ENCODE assay signal across 27 cellular contexts in genomic region chr18:26040051-26040656, GRCh38. TPM values are rescaled to one million over a fixed set of nuclear protein-coding genes. Genes with fewer than 3 reads are reported as not detected.
DNase-seq lines count a peak whose midpoint lies in the region; ATAC-seq and TF ChIP-seq lines count a peak whose summit lies in the region.
"Had no signal": no experiment of that assay in that cellular context is flagged by ENCODE, and none has a peak within 500 bp of the region (broad histone marks: within the 10 kb centered on the region; RNA-seq: fewer than 3 reads in every experiment).

No MANE protein-coding gene starts in this region.

- POLR2A ChIA-PET in MCF 10A (lab: Yijun Ruan, JAX): interaction anchor here (0.6 to 2.0 kb wide), 4 partner anchors 12 to 50 kb away, joined by 3 to 7 read pairs (median 4); partner anchors contain the start of gene SS18
- POLR2A ChIA-PET in WTC11 (lab: Charles Lee): no interaction called here

- no peak for TF ChIP-seq POLR2A in breast epithelium (IDR thresholded peaks at IDR 0.05)

- peaks cover 20% of the 10 kb centered on the region for H3K4me1 Mint-ChIP-seq in MCF 10A (ENCODE audit: insufficient read depth, unreplicated experiment)
- peaks cover 28% of the 10 kb centered on the region for H3K4me1 Mint-ChIP-seq in WTC11
- peaks cover 3 to 15% of the 10 kb centered on the region in 2 donors for H3K4me1 Mint-ChIP-seq in stimulated activated naive B cell treated with anti-CD40 and anti-IgM and Interleukin-4, amounts not matched to agents 10 μg/mL and 1 μg/mL and 100 μg/mL, for 72 hours
- H3K4me1 Mint-ChIP-seq: nephron progenitor cell had no signal

- TF ChIP-seq CTCF in MCF 10A (IDR thresholded peaks at IDR 0.05; ENCODE audit: unreplicated experiment): no peak
- no peak for TF ChIP-seq CTCF in breast epithelium (IDR thresholded peaks at IDR 0.05)
- no peak for TF ChIP-seq CTCF in WTC11 (IDR thresholded peaks at IDR 0.05)
- no peak for TF ChIP-seq CTCF in foreskin keratinocyte (conservative IDR thresholded peaks at IDR 0.05)
- TF ChIP-seq CTCF in coronary artery (IDR thresholded peaks at IDR 0.05): no peak

- H3K9me3 Mint-ChIP-seq in MCF 10A (ENCODE audit: unreplicated experiment): no peaks in the 10 kb centered on the region
- H3K9me3 Mint-ChIP-seq in WTC11: peaks cover 5% of the 10 kb centered on the region
- peaks cover 4% of the 10 kb centered on the region in 2 donors for H3K9me3 Mint-ChIP-seq in stimulated activated naive B cell treated with anti-CD40 and anti-IgM and Interleukin-4, amounts not matched to agents 10 μg/mL and 1 μg/mL and 100 μg/mL, for 72 hours
- H3K9me3 Mint-ChIP-seq: activated naive CD4-positive, alpha-beta T cell treated with anti-CD3 and anti-CD28 coated beads for 36 hours; nephron progenitor cell had no signal

- ATAC-seq in WTC11 (no peak), foreskin keratinocyte (peak; percentile 96), HG03571 (IDR thresholded peaks at IDR 0.05; ENCODE audit: unreplicated experiment) (no peak)
- no peak for ATAC-seq in stimulated activated naive B cell treated with anti-CD40 and anti-IgM and Interleukin-4, amounts not matched to agents 10 μg/mL and 1 μg/mL and 100 μg/mL, for 72 hours (replicated peaks)
- ATAC-seq: activated T-cell treated with anti-CD3 and anti-CD28 coated beads, Interleukin-2, amount 50 U/mL, for 72 hours; right lobe of liver; Right ventricle myocardium inferior had no signal

- H3K36me3 Mint-ChIP-seq in MCF 10A (ENCODE audit: insufficient read depth, unreplicated experiment): peaks cover 32% of the 10 kb centered on the region
- peaks cover 19% of the 10 kb centered on the region for H3K36me3 Mint-ChIP-seq in WTC11
- H3K36me3 Mint-ChIP-seq in stimulated activated naive B cell treated with anti-CD40 and anti-IgM and Interleukin-4, amounts not matched to agents 10 μg/mL and 1 μg/mL and 100 μg/mL, for 72 hours: peaks cover 17 to 30% of the 10 kb centered on the region in 2 donors

- H3K27ac ChIP-seq in breast epithelium (no peak overlapping the region), foreskin keratinocyte (peak overlapping the region; percentile 55), coronary artery (no peak overlapping the region)
- H3K27ac ChIP-seq: 22Rv1, esophagus squamous epithelium, HL-60, parathyroid adenoma, right lobe of liver had no signal

- DNase-seq in MCF 10A (ENCODE audit: unreplicated experiment): peak; percentile 14
- no peak for DNase-seq in breast epithelium (ENCODE audit: low spot score in 2 of 2)
- no peak for DNase-seq in WTC11 (ENCODE audit: low spot score)
- DNase-seq in foreskin keratinocyte: peak; percentile 60 to 81
- no peak for DNase-seq in stimulated activated naive B cell treated with anti-CD40 and anti-IgM and Interleukin-4, amounts not matched to agents 10 μg/mL and 1 μg/mL and 100 μg/mL, for 72 hours
- no peak for DNase-seq in coronary artery (ENCODE audit: low spot score)
- DNase-seq in activated CD8-positive, alpha-beta memory T cell treated with anti-CD3 and anti-CD28 coated beads for 24 hours: no peak
- DNase-seq: activated CD4-positive, CD25-positive, alpha-beta regulatory T cell treated with anti-CD3 and anti-CD28 coated beads, Interleukin-2, amount 50 U/mL, for 72 hours; activated naive CD4-positive, alpha-beta T cell treated with anti-CD3 and anti-CD28 coated beads for 36 hours; activated T-cell treated with anti-CD3 and anti-CD28 coated beads, Interleukin-2, amount 50 U/mL, for 72 hours; central memory CD4-positive, alpha-beta T cell; DMS79 treated with DMSO at 0.1 percent for 48 hours; esophagus squamous epithelium; GOT3; kidney glomerular epithelial cell; MG63; NCI-H1436; NCI-H524; nephron progenitor cell; right lobe of liver; stimulated activated CD4-positive, alpha-beta T cell treated with anti-CD3 and anti-CD28 coated beads, Interleukin-15, amount 100 ng/mL, for 24 hours; trophoblast cell had no signal

- no peaks in the 10 kb centered on the region for H3K36me3 ChIP-seq in breast epithelium

- H3K27me3 Mint-ChIP-seq in MCF 10A (ENCODE audit: insufficient read depth, unreplicated experiment): no peaks in the 10 kb centered on the region
- H3K27me3 Mint-ChIP-seq in WTC11 (ENCODE audit: low read depth): no peaks in the 10 kb centered on the region
- H3K27me3 Mint-ChIP-seq in stimulated activated naive B cell treated with anti-CD40 and anti-IgM and Interleukin-4, amounts not matched to agents 10 μg/mL and 1 μg/mL and 100 μg/mL, for 72 hours: no peaks in the 10 kb centered on the region

- CTCF ChIA-PET in MCF 10A (lab: Yijun Ruan, JAX): interaction anchor here (0.6 to 1.2 kb wide), 4 partner anchors 14 to 344 kb away, joined by 3 to 4 read pairs (median 3); no protein-coding TSS in a partner anchor
- CTCF ChIA-PET in WTC11 (lab: Charles Lee): no interaction called here

- intact Hi-C loops in MCF 10A (cut with micrococcal nuclease) (no loop called here), breast epithelium (cut with DNase I; ENCODE audit: low total_unique reads) (no loop called here)

- no peaks in the 10 kb centered on the region for H3K9me3 ChIP-seq in breast epithelium
- H3K9me3 ChIP-seq: esophagus squamous epithelium, MG63, right lobe of liver had no signal

- H3K4me3 Mint-ChIP-seq in MCF 10A (ENCODE audit: unreplicated experiment) (no peak overlapping the region), WTC11 (no peak overlapping the region)
- no peak overlapping the region for H3K4me3 Mint-ChIP-seq in stimulated activated naive B cell treated with anti-CD40 and anti-IgM and Interleukin-4, amounts not matched to agents 10 μg/mL and 1 μg/mL and 100 μg/mL, for 72 hours
- H3K4me3 Mint-ChIP-seq: activated naive CD4-positive, alpha-beta T cell treated with anti-CD3 and anti-CD28 coated beads for 36 hours; activated T-cell treated with anti-CD3 and anti-CD28 coated beads, Interleukin-2, amount 50 U/mL, for 72 hours; nephron progenitor cell had no signal

- H3K27me3 ChIP-seq in breast epithelium: no peaks in the 10 kb centered on the region
- H3K27me3 ChIP-seq in foreskin keratinocyte: no peaks in the 10 kb centered on the region
- H3K27me3 ChIP-seq: esophagus squamous epithelium, MG63, right lobe of liver had no signal

- no TSS peak for BruUV-seq in MCF 10A (replicated peaks; lab: Mats Ljungman, UMichigan)

- H3K27ac Mint-ChIP-seq in MCF 10A (ENCODE audit: low read depth, unreplicated experiment) (no peak overlapping the region), WTC11 (peak overlapping the region; percentile 84; the same call in 1 of the 2 replicates)
- peak overlapping the region; percentile 25 for H3K27ac Mint-ChIP-seq in stimulated activated naive B cell treated with anti-CD40 and anti-IgM and Interleukin-4, amounts not matched to agents 10 μg/mL and 1 μg/mL and 100 μg/mL, for 72 hours
- H3K27ac Mint-ChIP-seq: activated naive CD4-positive, alpha-beta T cell treated with anti-CD3 and anti-CD28 coated beads for 36 hours had no signal

- no peak overlapping the region for H3K4me3 ChIP-seq in breast epithelium
- H3K4me3 ChIP-seq in coronary artery: no peak overlapping the region
- H3K4me3 ChIP-seq: esophagus squamous epithelium, MG63, right lobe of liver had no signal

- H3K4me1 ChIP-seq in breast epithelium (no peaks in the 10 kb centered on the region), foreskin keratinocyte (peaks cover 10% of the 10 kb centered on the region)
- H3K4me1 ChIP-seq: parathyroid adenoma had no signal

TF ChIP-seq in WTC11, 78 proteins besides CTCF, POLR2A, EP300 and RAD21 (continues in another document):
- TF ChIP-seq CBFB (CRISPR knock-in tag; IDR thresholded peaks at IDR 0.05; ENCODE audit: low read depth) (no peak), JAZF1 (CRISPR knock-in tag; IDR thresholded peaks at IDR 0.05) (no peak), TEAD1 (CRISPR knock-in tag; IDR thresholded peaks at IDR 0.05) (no peak), ZNF138 (CRISPR knock-in tag; conservative IDR thresholded peaks at IDR 0.05) (no peak)
- TF ChIP-seq, protein P1, sequence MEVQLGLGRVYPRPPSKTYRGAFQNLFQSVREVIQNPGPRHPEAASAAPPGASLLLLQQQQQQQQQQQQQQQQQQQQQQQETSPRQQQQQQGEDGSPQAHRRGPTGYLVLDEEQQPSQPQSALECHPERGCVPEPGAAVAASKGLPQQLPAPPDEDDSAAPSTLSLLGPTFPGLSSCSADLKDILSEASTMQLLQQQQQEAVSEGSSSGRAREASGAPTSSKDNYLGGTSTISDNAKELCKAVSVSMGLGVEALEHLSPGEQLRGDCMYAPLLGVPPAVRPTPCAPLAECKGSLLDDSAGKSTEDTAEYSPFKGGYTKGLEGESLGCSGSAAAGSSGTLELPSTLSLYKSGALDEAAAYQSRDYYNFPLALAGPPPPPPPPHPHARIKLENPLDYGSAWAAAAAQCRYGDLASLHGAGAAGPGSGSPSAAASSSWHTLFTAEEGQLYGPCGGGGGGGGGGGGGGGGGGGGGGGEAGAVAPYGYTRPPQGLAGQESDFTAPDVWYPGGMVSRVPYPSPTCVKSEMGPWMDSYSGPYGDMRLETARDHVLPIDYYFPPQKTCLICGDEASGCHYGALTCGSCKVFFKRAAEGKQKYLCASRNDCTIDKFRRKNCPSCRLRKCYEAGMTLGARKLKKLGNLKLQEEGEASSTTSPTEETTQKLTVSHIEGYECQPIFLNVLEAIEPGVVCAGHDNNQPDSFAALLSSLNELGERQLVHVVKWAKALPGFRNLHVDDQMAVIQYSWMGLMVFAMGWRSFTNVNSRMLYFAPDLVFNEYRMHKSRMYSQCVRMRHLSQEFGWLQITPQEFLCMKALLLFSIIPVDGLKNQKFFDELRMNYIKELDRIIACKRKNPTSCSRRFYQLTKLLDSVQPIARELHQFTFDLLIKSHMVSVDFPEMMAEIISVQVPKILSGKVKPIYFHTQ (CRISPR knock-in tag; IDR thresholded peaks at IDR 0.05): no peak
- TF ChIP-seq, protein P2, sequence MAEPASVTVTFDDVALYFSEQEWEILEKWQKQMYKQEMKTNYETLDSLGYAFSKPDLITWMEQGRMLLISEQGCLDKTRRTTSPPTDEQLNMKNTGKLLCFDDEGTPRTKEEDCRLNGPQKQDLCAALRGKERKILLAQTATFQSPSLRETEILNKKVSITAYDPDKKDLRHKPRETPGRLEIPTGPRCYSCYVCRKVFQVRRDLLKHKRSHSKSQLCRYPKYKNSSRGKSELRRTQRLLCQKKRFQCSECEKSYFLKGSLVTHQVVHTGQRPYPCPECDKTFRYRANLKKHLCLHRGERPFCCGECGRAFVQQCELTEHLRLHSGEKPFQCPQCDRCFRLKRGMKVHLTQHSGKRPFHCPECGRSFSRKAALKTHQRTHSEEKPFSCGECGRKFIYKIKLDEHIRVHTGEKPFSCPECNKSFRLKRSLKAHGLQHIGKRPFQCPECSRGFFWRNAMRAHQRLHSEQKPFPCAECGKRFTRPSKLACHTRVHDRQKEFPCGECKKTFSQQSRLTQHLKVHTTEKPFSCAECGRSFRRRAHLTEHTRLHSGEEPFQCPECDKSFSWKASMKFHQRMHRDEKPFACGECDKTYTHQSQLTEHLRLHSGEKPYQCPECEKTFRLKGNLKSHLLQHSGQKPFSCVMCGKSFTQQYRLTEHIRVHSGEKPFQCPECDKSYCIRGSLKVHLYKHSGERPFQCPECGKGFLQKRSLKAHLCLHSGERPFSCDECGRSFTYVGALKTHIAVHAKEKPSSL (CRISPR knock-in tag; conservative IDR thresholded peaks at IDR 0.05): no peak

RNA-seq across cellular contexts. Expression of gene SS18, which starts 50.3 kb away (rescaled TPM):
- total RNA-seq in MCF 10A (2022) (89.9 and 103 TPM in 2 replicates), breast epithelium (100 to 1,000 TPM in 2 of 3 donors, 10 to 100 TPM in 1; 99.1 to 205 (median 148) TPM), WTC11 (2021) (73.0 to 79.1 TPM (median 75.6 TPM) in 3 replicates), foreskin keratinocyte (95.4 and 98.0 TPM in 2 replicates)
- 30.0 and 35.2 TPM in 2 replicates for polyA plus RNA-seq in foreskin keratinocyte

Comparison
In these comparisons a context has a peak if more than half of its experiments do, and no peak if none do; other contexts are left out.
1. DNase-seq: peak in MCF 10A (single experiment) and foreskin keratinocyte (2 of 2); none in breast epithelium (0 of 2), WTC11 (single experiment), stimulated activated naive B cell treated with anti-CD40 and anti-IgM and Interleukin-4, amounts not matched to agents 10 μg/mL and 1 μg/mL and 100 μg/mL, for 72 hours (single experiment), coronary artery (single experiment) and activated CD8-positive, alpha-beta memory T cell treated with anti-CD3 and anti-CD28 coated beads for 24 hours (single experiment).